In genomic region chr9:121972501-121972981, GRCh38 we compare ENCODE assay signal across 8 cellular contexts.
DNase-seq lines count a peak whose midpoint lies in the region; ATAC-seq and TF ChIP-seq lines count a peak whose summit lies in the region.

No MANE protein-coding gene starts in this region.

- no peak for TF ChIP-seq CTCF in Peyer's patch (IDR thresholded peaks at IDR 0.05)

- no peak for TF ChIP-seq POLR2A in Peyer's patch (IDR thresholded peaks at IDR 0.05)

- no peaks in the 10 kb centered on the region for H3K27me3 ChIP-seq in Peyer's patch

- H3K9me3 ChIP-seq in Peyer's patch: no peaks in the 10 kb centered on the region

- intact Hi-C loops in left colon (cut with DNase I, micrococcal nuclease): no loop called here

- H3K36me3 ChIP-seq in Peyer's patch: no peaks in the 10 kb centered on the region

- ATAC-seq in HG02678 (IDR thresholded peaks at IDR 0.05; ENCODE audit: unreplicated experiment) (peak; percentile 83), left colon (peak; percentile 88)

- DNase-seq in EL (peak; percentile 81), Peyer's patch (peak; percentile 32 to 80 (median 74)), left colon (peak; percentile 77 to 80), NCI-H1694 (lab: John Stamatoyannopoulos, UW) (no peak), NCI-H526 treated with DMSO at 0.1 percent for 48 hours (lab: John Stamatoyannopoulos, UW) (no peak)
- DNase-seq in activated CD4-positive, CD25-positive, alpha-beta regulatory T cell treated with anti-CD3 and anti-CD28 coated beads, Interleukin-2, amount 50 U/mL, for 72 hours: no peak
- no peak for DNase-seq in activated CD4-positive, CD25-positive, alpha-beta regulatory T cell (lab: John Stamatoyannopoulos, UW)

- H3K27ac ChIP-seq in Peyer's patch: peak overlapping the region in 1 of 4 donors; percentile 38

- H3K4me3 ChIP-seq in Peyer's patch: no peak overlapping the region

- H3K4me1 ChIP-seq in Peyer's patch: peaks cover 0 to 8% (median 0%) of the 10 kb centered on the region in 4 donors

Comparison
In these comparisons a context has a peak if more than half of its experiments do, and no peak if none do; other contexts are left out.
1. DNase-seq: peak in EL (single experiment), Peyer's patch (3 of 3) and left colon (2 of 2); none in NCI-H1694 (single experiment), NCI-H526 treated with DMSO at 0.1 percent for 48 hours (single experiment), activated CD4-positive, CD25-positive, alpha-beta regulatory T cell treated with anti-CD3 and anti-CD28 coated beads, Interleukin-2, amount 50 U/mL, for 72 hours (single experiment) and activated CD4-positive, CD25-positive, alpha-beta regulatory T cell (0 of 4).